In genomic region chr14:69675877-69676416, GRCh38 we compare ENCODE assay signal across 12 cellular contexts.
DNase-seq lines count a peak whose midpoint lies in the region; ATAC-seq, FAIRE-seq and TF ChIP-seq lines count a peak whose summit lies in the region.
"Had no signal": no experiment of that assay in that cellular context is flagged by ENCODE, and none has a peak within 500 bp of the region (broad histone marks: within the 10 kb centered on the region; RNA-seq: fewer than 3 reads in every experiment).

No MANE protein-coding gene starts in this region.

- no peaks in the 10 kb centered on the region for H3K9me3 ChIP-seq in gastrocnemius medialis

- in situ Hi-C loops in gastrocnemius medialis (cut with MboI; ENCODE audit: low sequenced_read_pairs in 4 of 4): no loop called here

- FAIRE-seq in RCC 7860 (lab: Jason Lieb, UNC): no peak
- FAIRE-seq: bronchial epithelial cell had no signal

- intact Hi-C loops in gastrocnemius medialis (cut with DNase I; ENCODE audit: low total_unique reads): no loop called here

- peak overlapping the region; percentile 83 for H3K27ac Mint-ChIP-seq in activated CD8-positive, alpha-beta memory T cell treated with anti-CD3 and anti-CD28 coated beads, Interleukin-2, amount 10 ng/mL, durations not matched to agents 7 days and 5 days

- no peaks in the 10 kb centered on the region for H3K27me3 ChIP-seq in gastrocnemius medialis

- H3K36me3 Mint-ChIP-seq in activated CD8-positive, alpha-beta memory T cell treated with anti-CD3 and anti-CD28 coated beads, Interleukin-2, amount 10 ng/mL, durations not matched to agents 7 days and 5 days: peaks cover 32% of the 10 kb centered on the region

- CTCF ChIA-PET in activated CD8-positive, alpha-beta memory T cell treated with anti-CD3 and anti-CD28 coated beads, Interleukin-2, amount 10 ng/mL, durations not matched to agents 7 days and 5 days (lab: Charles Lee): interaction anchor here (2.3 kb wide), 1 partner anchor 15 kb away, joined by 9 read pairs; no protein-coding TSS in a partner anchor

- H3K9me3 Mint-ChIP-seq in activated CD8-positive, alpha-beta memory T cell treated with anti-CD3 and anti-CD28 coated beads, Interleukin-2, amount 10 ng/mL, durations not matched to agents 7 days and 5 days (ENCODE audit: low read depth): no peaks in the 10 kb centered on the region

- ATAC-seq in activated CD8-positive, alpha-beta memory T cell treated with anti-CD3 and anti-CD28 coated beads, Interleukin-2, amount 10 ng/mL, durations not matched to agents 7 days and 5 days: peak; percentile 83
- peak; percentile 76 for ATAC-seq in GM21529 (IDR thresholded peaks at IDR 0.05; ENCODE audit: unreplicated experiment)
- peak; percentile 85 for ATAC-seq in HG03442 (IDR thresholded peaks at IDR 0.05; ENCODE audit: unreplicated experiment)
- ATAC-seq in gastrocnemius medialis: no peak

- no peak for TF ChIP-seq CTCF in gastrocnemius medialis (IDR thresholded peaks at IDR 0.05 in 4 of 5, conservative IDR thresholded peaks at IDR 0.05 in 1 of 5)

- H3K27ac ChIP-seq in gastrocnemius medialis: peak overlapping the region in 3 of 4 donors; percentile 51 to 73 (median 65)

- peaks cover 83% of the 10 kb centered on the region for H3K4me1 Mint-ChIP-seq in activated CD8-positive, alpha-beta memory T cell treated with anti-CD3 and anti-CD28 coated beads, Interleukin-2, amount 10 ng/mL, durations not matched to agents 7 days and 5 days

- peak overlapping the region; percentile 58 for H3K4me3 Mint-ChIP-seq in activated CD8-positive, alpha-beta memory T cell treated with anti-CD3 and anti-CD28 coated beads, Interleukin-2, amount 10 ng/mL, durations not matched to agents 7 days and 5 days

- TF ChIP-seq POLR2A in gastrocnemius medialis (IDR thresholded peaks at IDR 0.05): no peak

- H3K36me3 ChIP-seq in gastrocnemius medialis: no peaks in the 10 kb centered on the region

- peaks cover 48 to 64% of the 10 kb centered on the region in 2 donors for H3K4me1 ChIP-seq in gastrocnemius medialis

- peak; percentile 64 for DNase-seq in activated CD8-positive, alpha-beta memory T cell treated with anti-CD3 and anti-CD28 coated beads, Interleukin-2, amount 10 ng/mL, durations not matched to agents 7 days and 5 days
- no peak for DNase-seq in activated CD8-positive, alpha-beta memory T cell treated with anti-CD3 and anti-CD28 coated beads, Interleukin-2, amount 50 U/mL, for 4 hours
- DNase-seq in gastrocnemius medialis: no peak
- no peak for DNase-seq in NCI-H748 (lab: John Stamatoyannopoulos, UW; ENCODE audit: unreplicated experiment)
- no peak for DNase-seq in RCC 7860 (ENCODE audit: low spot score)
- DNase-seq in central memory CD4-positive, alpha-beta T cell: no peak
- DNase-seq: ACHN; NCI-H1436; stimulated activated naive CD4-positive, alpha-beta T cell had no signal

- H3K27me3 Mint-ChIP-seq in activated CD8-positive, alpha-beta memory T cell treated with anti-CD3 and anti-CD28 coated beads, Interleukin-2, amount 10 ng/mL, durations not matched to agents 7 days and 5 days: no peaks in the 10 kb centered on the region

- no peak overlapping the region for H3K4me3 ChIP-seq in gastrocnemius medialis

Comparison
In these comparisons a context has a peak if more than half of its experiments do, and no peak if none do; other contexts are left out.
1. ATAC-seq: peak in activated CD8-positive, alpha-beta memory T cell treated with anti-CD3 and anti-CD28 coated beads, Interleukin-2, amount 10 ng/mL, durations not matched to agents 7 days and 5 days (single experiment), GM21529 (single experiment) and HG03442 (single experiment); none in gastrocnemius medialis (0 of 2).